ENCODE assay signal across 10 cellular contexts in genomic region chr20:33789109-33789857, GRCh38. TPM values are rescaled to one million over a fixed set of nuclear protein-coding genes. Genes with fewer than 3 reads are reported as not detected.
DNase-seq lines count a peak whose midpoint lies in the region; ATAC-seq, FAIRE-seq and TF ChIP-seq lines count a peak whose summit lies in the region.
"Had no signal": no experiment of that assay in that cellular context is flagged by ENCODE, and none has a peak within 500 bp of the region (broad histone marks: within the 10 kb centered on the region; RNA-seq: fewer than 3 reads in every experiment).

No MANE protein-coding gene starts in this region.

- H3K4me1 Mint-ChIP-seq in T-helper 2 cell treated with Interferon-gamma antibody and Interleukin-4, amounts not matched to agents 5 μg/mL and 100 μg/mL, for 36 hours (ENCODE audit: low read depth) = peaks cover 19% of the 10 kb centered on the region

- H3K9me2 ChIP-seq in OCI-LY7 (ENCODE audit: insufficient read depth, low read length) = no peaks in the 10 kb centered on the region

- no peak for TF ChIP-seq POLR2A in body of pancreas (IDR thresholded peaks at IDR 0.05)

- no peaks in the 10 kb centered on the region for H3K27me3 Mint-ChIP-seq in T-helper 2 cell treated with Interferon-gamma antibody and Interleukin-4, amounts not matched to agents 5 μg/mL and 100 μg/mL, for 36 hours (ENCODE audit: low read depth)
- H3K27me3 Mint-ChIP-seq: activated naive CD8-positive, alpha-beta T cell had no signal

- no peaks in the 10 kb centered on the region for H3K36me3 ChIP-seq in body of pancreas (replicated peaks in 1 of 2; ENCODE audit: insufficient read depth in 1 of 2, low read depth in 2 of 2)
- no peaks in the 10 kb centered on the region for H3K36me3 ChIP-seq in OCI-LY7 (ENCODE audit: insufficient read depth, low read length)

- FAIRE-seq in urothelium cell line (lab: Jason Lieb, UNC) = peak; percentile 87

- H3K4me2 ChIP-seq in OCI-LY7 (ENCODE audit: low read length) = no peak overlapping the region

- ATAC-seq in body of pancreas = peak; percentile 77
- peak; percentile 33 for ATAC-seq in left lobe of liver
- ATAC-seq in GM21786 (IDR thresholded peaks at IDR 0.05; ENCODE audit: unreplicated experiment) = no peak

- no peak for DNase-seq in T-helper 2 cell treated with Interferon-gamma antibody and Interleukin-4, amounts not matched to agents 5 μg/mL and 100 μg/mL, for 36 hours (ENCODE audit: low spot score)
- DNase-seq in T-helper 2 cell (no peak), body of pancreas (peak; percentile 56 to 95 (median 80)), left lobe of liver (ENCODE audit: low spot score) (no peak), urothelium cell line (ENCODE audit: low spot score) (peak; percentile 97), OCI-LY7 (ENCODE audit: low spot score) (no peak)
- DNase-seq in stimulated activated CD4-positive, alpha-beta T cell treated with anti-CD3 and anti-CD28 coated beads, Interleukin-4, amount 100 ng/mL, for 4 hours = no peak

- H3K27me3 ChIP-seq in body of pancreas = no peaks in the 10 kb centered on the region

- no peak overlapping the region for H2AFZ ChIP-seq in OCI-LY7 (ENCODE audit: low read length)

- no peaks in the 10 kb centered on the region for H3K9me3 Mint-ChIP-seq in T-helper 2 cell treated with Interferon-gamma antibody and Interleukin-4, amounts not matched to agents 5 μg/mL and 100 μg/mL, for 36 hours

- CTCF ChIA-PET in OCI-LY7 (lab: Charles Lee; ENCODE audit: unreplicated experiment) = no interaction called here

- no peaks in the 10 kb centered on the region for H3K9me3 ChIP-seq in body of pancreas
- H3K9me3 ChIP-seq in OCI-LY7 (ENCODE audit: low read length) = no peaks in the 10 kb centered on the region

- TF ChIP-seq CTCF in body of pancreas (IDR thresholded peaks at IDR 0.05) (no peak), OCI-LY7 (conservative IDR thresholded peaks at IDR 0.05; ENCODE audit: low read length) (no peak)

- no peak overlapping the region for H3K4me3 Mint-ChIP-seq in T-helper 2 cell treated with Interferon-gamma antibody and Interleukin-4, amounts not matched to agents 5 μg/mL and 100 μg/mL, for 36 hours
- H3K4me3 Mint-ChIP-seq: activated naive CD8-positive, alpha-beta T cell had no signal

- BruUV-seq in OCI-LY7 (replicated peaks; lab: Mats Ljungman, UMichigan) = no TSS peak

- POLR2A ChIA-PET in OCI-LY7 (lab: Charles Lee) = no interaction called here

- 84 to 85% methylated on average over 11 of the region's 11 CpGs for WGBS in body of pancreas, 2 donors

- peaks cover 5% of the 10 kb centered on the region for H3K36me3 Mint-ChIP-seq in T-helper 2 cell treated with Interferon-gamma antibody and Interleukin-4, amounts not matched to agents 5 μg/mL and 100 μg/mL, for 36 hours (ENCODE audit: low read depth)

- H3K4me3 ChIP-seq in body of pancreas (no peak overlapping the region), OCI-LY7 (ENCODE audit: low read depth, low read length, poor library complexity, severe bottlenecking) (no peak overlapping the region)

- H3K79me2 ChIP-seq in OCI-LY7 (ENCODE audit: insufficient read depth, low read depth, low read length) = no peaks in the 10 kb centered on the region

- H4K20me1 ChIP-seq in OCI-LY7 (ENCODE audit: insufficient read depth, low read length) = no peaks in the 10 kb centered on the region

- H3K27ac Mint-ChIP-seq in T-helper 2 cell treated with Interferon-gamma antibody and Interleukin-4, amounts not matched to agents 5 μg/mL and 100 μg/mL, for 36 hours = peak overlapping the region; percentile 63
- H3K27ac Mint-ChIP-seq: activated naive CD8-positive, alpha-beta T cell had no signal

- peaks cover 39% of the 10 kb centered on the region for H3K4me1 ChIP-seq in body of pancreas
- peaks cover 15% of the 10 kb centered on the region for H3K4me1 ChIP-seq in OCI-LY7 (ENCODE audit: insufficient read depth, low read length, poor library complexity, severe bottlenecking)
- H3K4me1 ChIP-seq: Caco-2 had no signal

- intact Hi-C loops in body of pancreas (cut with DNase I) (no loop called here), OCI-LY7 (cut with micrococcal nuclease; ENCODE audit: unreplicated experiment) (no loop called here)

- H3K27ac ChIP-seq in body of pancreas = peak overlapping the region; percentile 38 to 77 (median 64)
- no peak overlapping the region for H3K27ac ChIP-seq in OCI-LY7 (ENCODE audit: low read depth, low read length, poor library complexity, severe bottlenecking)

RNA-seq across cellular contexts. Expression of gene CHMP4B, which starts 21.9 kb away (rescaled TPM):
- total RNA-seq in body of pancreas (10 to 100 TPM; 24.1 to 43.3 TPM), left lobe of liver (24.4 TPM), OCI-LY7 (2022) (80.4 and 84.2 TPM in 2 replicates)
- total RNA-seq in OCI-LY7 (2014; rRNA removed; shearing (Covaris generic)) = 32.4 and 46.6 TPM in 2 replicates

RNA-seq across cellular contexts. Expression of gene ZNF341, which starts 57.5 kb away (rescaled TPM):
- total RNA-seq in body of pancreas (under 1 TPM; 0.33 to 0.78 TPM), left lobe of liver (1.5 TPM), OCI-LY7 (2022) (6.8 and 7.7 TPM in 2 replicates)
- total RNA-seq in OCI-LY7 (2014; rRNA removed; shearing (Covaris generic)) = 3.2 and 3.4 TPM in 2 replicates

Comparison
In these comparisons a context has a peak if more than half of its experiments do, and no peak if none do; other contexts are left out.
1. DNase-seq: peak in body of pancreas (4 of 4) and urothelium cell line (single experiment); none in T-helper 2 cell treated with Interferon-gamma antibody and Interleukin-4, amounts not matched to agents 5 μg/mL and 100 μg/mL, for 36 hours (single experiment), T-helper 2 cell (0 of 5), left lobe of liver (single experiment), OCI-LY7 (single experiment) and stimulated activated CD4-positive, alpha-beta T cell treated with anti-CD3 and anti-CD28 coated beads, Interleukin-4, amount 100 ng/mL, for 4 hours (0 of 2).